ENCODE assay signal across 8 cellular contexts in genomic region chr1:110034451-110035235, GRCh38. TPM values are rescaled to one million over a fixed set of nuclear protein-coding genes. Genes with fewer than 3 reads are reported as not detected.
A peak's percentile ranks its signal among the peaks of the same experiment; 100 is the strongest.
DNase-seq lines count a peak whose midpoint lies in the region; ATAC-seq and TF ChIP-seq lines count a peak whose summit lies in the region.

Gene STRIP1, plus strand, starts transcription at chr1:110034624. Its CDS starts 14 bp downstream, at chr1:110034638.

- no peaks in the 10 kb centered on the region for H3K27me3 Mint-ChIP-seq in activated CD4-positive, alpha-beta T cell treated with anti-CD3 and anti-CD28 coated beads for 36 hours

- H3K27ac ChIP-seq in cingulate gyrus (ENCODE audit: low read depth, low read length) = peak within 1 kb of the TSS; percentile 91
- H3K27ac ChIP-seq in layer of hippocampus (ENCODE audit: low read depth, low read length) = peak within 1 kb of the TSS; percentile 58

- H3K4me1 Mint-ChIP-seq in activated CD4-positive, alpha-beta T cell treated with anti-CD3 and anti-CD28 coated beads for 36 hours = peaks cover 47% of the 10 kb centered on the region

- peaks cover 17% of the 10 kb centered on the region for H3K36me3 Mint-ChIP-seq in activated CD4-positive, alpha-beta T cell treated with anti-CD3 and anti-CD28 coated beads for 36 hours (ENCODE audit: low read depth)

- TF ChIP-seq POLR2A in GM19193 (IDR thresholded peaks at IDR 0.05; ENCODE audit: extremely low read depth, insufficient read depth, insufficient read length) = peak; percentile 82

- H3K27me3 ChIP-seq in layer of hippocampus (ENCODE audit: control insufficient read depth, insufficient read depth, low read length) = no peaks in the 10 kb centered on the region

- ATAC-seq in HG03439 (IDR thresholded peaks at IDR 0.05; ENCODE audit: unreplicated experiment) = peak; percentile 86
- ATAC-seq in activated CD4-positive, alpha-beta T cell treated with anti-CD3 and anti-CD28 coated beads for 36 hours = peak; percentile 95

- CTCF ChIA-PET in activated CD4-positive, alpha-beta T cell treated with anti-CD3 and anti-CD28 coated beads for 36 hours (lab: Charles Lee) = interaction anchor here (0.6 to 5.2 kb wide), 21 partner anchors 8 to 731 kb away, joined by 3 to 37 read pairs (median 3); partner anchors contain the start of gene AHCYL1

- H3K27ac Mint-ChIP-seq in activated CD4-positive, alpha-beta T cell treated with anti-CD3 and anti-CD28 coated beads for 36 hours = peak within 1 kb of the TSS; percentile 95

- POLR2A ChIA-PET in activated CD4-positive, alpha-beta T cell treated with anti-CD3 and anti-CD28 coated beads for 36 hours (lab: Charles Lee) = interaction anchor here (0.6 to 3.4 kb wide), 7 partner anchors 11 to 611 kb away, joined by 3 to 22 read pairs (median 4); partner anchors contain the start of genes AHCYL1, GNAI3 and RBM15

- H3K4me3 Mint-ChIP-seq in activated CD4-positive, alpha-beta T cell treated with anti-CD3 and anti-CD28 coated beads for 36 hours = peak within 1 kb of the TSS; percentile 94

- H3K9me3 Mint-ChIP-seq in activated CD4-positive, alpha-beta T cell treated with anti-CD3 and anti-CD28 coated beads for 36 hours (ENCODE audit: low read depth) = no peaks in the 10 kb centered on the region

- DNase-seq in AML-193 (lab: John Stamatoyannopoulos, UW) (peak; percentile 95 to 96), NCI-H524 (lab: John Stamatoyannopoulos, UW) (peak; percentile 90 to 91)
- DNase-seq in activated CD4-positive, alpha-beta T cell treated with anti-CD3 and anti-CD28 coated beads for 36 hours = peak; percentile 95
- DNase-seq in stimulated activated CD4-positive, alpha-beta T cell treated with anti-CD3 and anti-CD28 coated beads, Interleukin-1b, Interleukin-23, amount 100 ng/mL, for 4 hours (ENCODE audit: low read depth in 2 of 2) = peak; percentile 77 to 87

- intact Hi-C loops in activated CD4-positive, alpha-beta T cell treated with anti-CD3 and anti-CD28 coated beads for 36 hours (cut with DNase I, micrococcal nuclease) = loop anchor here (1.0 to 5.0 kb wide), 10 partner anchors 50 to 751 kb away; partner anchors contain the start of genes AHCYL1 (in 2 of the 2), RBM15 (in 2 of the 2), CYB561D1 (in 1 of the 2) and GNAI3 (in 1 of the 2)

RNA-seq across cellular contexts. Expression of gene STRIP1, which starts in this region (rescaled TPM):
- total RNA-seq in activated CD4-positive, alpha-beta T cell treated with anti-CD3 and anti-CD28 coated beads for 36 hours = 10 to 100 TPM; 20.7 to 21.5 TPM

Comparison
In these comparisons a context has a peak if more than half of its experiments do, and no peak if none do; other contexts are left out.
1. Peak in every context shown above with its lines: DNase-seq, ATAC-seq and H3K27ac ChIP-seq.